ENCODE assay signal across 15 cellular contexts in genomic region chr1:201551096-201551495, GRCh38.
"Had no signal": no experiment of that assay in that cellular context is flagged by ENCODE, and none has a peak within 500 bp of the region (broad histone marks: within the 10 kb centered on the region; RNA-seq: fewer than 3 reads in every experiment).

No MANE protein-coding gene starts in this region.

- H3K27ac Mint-ChIP-seq: activated CD8-positive, alpha-beta T cell treated with anti-CD3 and anti-CD28 coated beads for 36 hours; memory B cell; neural progenitor cell had no signal

- DNase-seq: activated CD4-positive, alpha-beta T cell treated with anti-CD3 and anti-CD28 coated beads for 1 hour; activated CD8-positive, alpha-beta T cell treated with anti-CD3 and anti-CD28 coated beads for 36 hours; activated naive CD4-positive, alpha-beta T cell treated with Interleukin-2 at 50 U/mL for 16 hours; foreskin keratinocyte; heart left ventricle; retina; small intestine had no signal

- ATAC-seq: activated CD8-positive, alpha-beta T cell treated with anti-CD3 and anti-CD28 coated beads for 36 hours; foreskin keratinocyte; left lobe of liver had no signal

- H3K4me1 ChIP-seq: parathyroid adenoma had no signal

- H2AFZ ChIP-seq: neural progenitor cell, parathyroid adenoma had no signal

- H3K9ac ChIP-seq: neural progenitor cell, parathyroid adenoma had no signal

- H3K9me3 Mint-ChIP-seq: activated CD8-positive, alpha-beta T cell treated with anti-CD3 and anti-CD28 coated beads for 36 hours; memory B cell; neural progenitor cell had no signal

- H3K27me3 ChIP-seq: body of pancreas, esophagus muscularis mucosa, heart left ventricle, neural progenitor cell, tibial nerve, vagina had no signal

- H3K4me1 Mint-ChIP-seq: memory B cell had no signal

- H3K36me3 Mint-ChIP-seq: memory B cell, neural progenitor cell had no signal

- H3K9me3 ChIP-seq: body of pancreas, esophagus muscularis mucosa, heart left ventricle, tibial nerve, vagina had no signal

- H3K4me2 ChIP-seq: neural progenitor cell had no signal

- H3K4me3 Mint-ChIP-seq: activated CD8-positive, alpha-beta T cell treated with anti-CD3 and anti-CD28 coated beads for 36 hours; memory B cell; neural progenitor cell had no signal

- H3K36me3 ChIP-seq: esophagus muscularis mucosa, heart left ventricle, neural progenitor cell, tibial nerve, vagina had no signal

- FAIRE-seq: small intestine had no signal

- H3K27ac ChIP-seq: foreskin keratinocyte, neural progenitor cell, parathyroid adenoma, vagina had no signal

- H3K27me3 Mint-ChIP-seq: activated CD8-positive, alpha-beta T cell treated with anti-CD3 and anti-CD28 coated beads for 36 hours had no signal

- H3K4me3 ChIP-seq: body of pancreas, esophagus muscularis mucosa, heart left ventricle, neural progenitor cell, tibial nerve, vagina had no signal
